Comparison of ENCODE assay signal across 2 cellular contexts in genomic region chr1:240806201-240806745, GRCh38.
TF ChIP-seq lines count a peak whose summit lies in the region.

No MANE protein-coding gene starts in this region.

TF ChIP-seq in SK-N-SH, 30 proteins besides CTCF, POLR2A, EP300 and RAD21 (continued from another document):
- TF ChIP-seq REST (IDR thresholded peaks at IDR 0.05; ENCODE audit: low read depth, low read length), result no peak
- no peak for TF ChIP-seq RXRA (IDR thresholded peaks at IDR 0.05; ENCODE audit: borderline replicate concordance, low read depth)
- no peak for TF ChIP-seq USF2 (IDR thresholded peaks at IDR 0.05; ENCODE audit: borderline replicate concordance, low read depth, low read length)
- no peak for TF ChIP-seq ELF1 (IDR thresholded peaks at IDR 0.05)
- no peak for TF ChIP-seq POLR2AphosphoS5 (IDR thresholded peaks at IDR 0.05; ENCODE audit: low read depth, low read length)
- no peak for TF ChIP-seq GABPA (IDR thresholded peaks at IDR 0.05; ENCODE audit: low read depth)
- no peak for TF ChIP-seq FOXJ3 (CRISPR knock-in tag; IDR thresholded peaks at IDR 0.05)
- no peak for TF ChIP-seq NRF1 (IDR thresholded peaks at IDR 0.05; ENCODE audit: low read depth, low read length)
- no peak for TF ChIP-seq NFIC (IDR thresholded peaks at IDR 0.05; ENCODE audit: borderline replicate concordance)
- no peak for TF ChIP-seq SIN3A (IDR thresholded peaks at IDR 0.05; ENCODE audit: borderline replicate concordance, low read depth, low read length)
- no peak for TF ChIP-seq RCOR1 (IDR thresholded peaks at IDR 0.05; ENCODE audit: low read length)
- no peak for TF ChIP-seq IRF3 (IDR thresholded peaks at IDR 0.05; ENCODE audit: low read depth, low read length)
- TF ChIP-seq SMC3 (IDR thresholded peaks at IDR 0.05; ENCODE audit: low read depth, low read length), result no peak
- TF ChIP-seq MEF2A (IDR thresholded peaks at IDR 0.05; ENCODE audit: borderline replicate concordance, low read depth), result no peak
- no peak for TF ChIP-seq GATA2 (CRISPR knock-in tag; IDR thresholded peaks at IDR 0.05)
- no peak for TF ChIP-seq TAF1 (IDR thresholded peaks at IDR 0.05; ENCODE audit: borderline replicate concordance, low read depth, low read length)
- TF ChIP-seq USF1 (IDR thresholded peaks at IDR 0.05; ENCODE audit: borderline replicate concordance, low read depth), result no peak
- no peak for TF ChIP-seq ZBTB33 (IDR thresholded peaks at IDR 0.05; ENCODE audit: borderline replicate concordance, low read depth)
- TF ChIP-seq PBX3 (IDR thresholded peaks at IDR 0.05), result peak; percentile 83
- TF ChIP-seq FOXM1 (IDR thresholded peaks at IDR 0.05; ENCODE audit: low read depth), result no peak
- no peak for TF ChIP-seq YY1 (IDR thresholded peaks at IDR 0.05; ENCODE audit: low read depth)

TF ChIP-seq in SK-N-SH treated with all-trans-retinoic acid at 6 μM for 48 hours, 23 proteins besides CTCF, POLR2A, EP300 and RAD21 (continued from another document):
- TF ChIP-seq CREB5 (CRISPR knock-in tag; IDR thresholded peaks at IDR 0.05; ENCODE audit: low read depth), result no peak
- TF ChIP-seq POU6F1 (CRISPR knock-in tag; IDR thresholded peaks at IDR 0.05; ENCODE audit: borderline replicate concordance, low read depth), result no peak
- TF ChIP-seq ZNF565 (CRISPR knock-in tag; conservative IDR thresholded peaks at IDR 0.05; ENCODE audit: low read depth), result no peak
- TF ChIP-seq RARB (CRISPR knock-in tag; IDR thresholded peaks at IDR 0.05), result no peak
- TF ChIP-seq ESRRG (CRISPR knock-in tag; IDR thresholded peaks at IDR 0.05), result no peak
- no peak for TF ChIP-seq PPARA (CRISPR knock-in tag; IDR thresholded peaks at IDR 0.05; ENCODE audit: borderline replicate concordance)
- no peak for TF ChIP-seq PATZ1 (CRISPR knock-in tag; IDR thresholded peaks at IDR 0.05; ENCODE audit: borderline replicate concordance)
- no peak for TF ChIP-seq ZFP30 (CRISPR knock-in tag; IDR thresholded peaks at IDR 0.05)
